ENCODE assay signal across 20 cellular contexts in genomic region chr1:119651133-119651532, GRCh38.
"Had no signal": no experiment of that assay in that cellular context is flagged by ENCODE, and none has a peak within 500 bp of the region (broad histone marks: within the 10 kb centered on the region; RNA-seq: fewer than 3 reads in every experiment).

No MANE protein-coding gene starts in this region.

- H3K36me3 Mint-ChIP-seq: memory B cell, naive B cell had no signal

- DNase-seq: cerebellar nuclear complex; effector memory CD8-positive, alpha-beta T cell; heart right ventricle; kidney; left cardiac atrium; left ventricle myocardium inferior; lower lobe of right lung; naive B cell; posterior cingulate gyrus; sigmoid colon; stimulated activated CD4-positive, alpha-beta T cell treated with anti-CD3 and anti-CD28 coated beads, Interleukin-12 subunit alpha, Interleukin-12 subunit beta, amount 100 ng/mL, for 4 hours; tibial artery; upper lobe of right lung had no signal

- H3K27me3 ChIP-seq: right atrium auricular region, sigmoid colon, tibial artery, upper lobe of right lung, vagina had no signal

- H3K27ac Mint-ChIP-seq: dendritic cell treated with granulocyte-macrophage colony-stimulating factor and Interleukin-4, amounts not matched to agents 40 ng/mL and 50 ng/mL, for 4 days; effector memory CD8-positive, alpha-beta T cell; memory B cell; naive B cell; stimulated activated naive CD8-positive, alpha-beta T cell treated with anti-CD3 and anti-CD28 coated beads, Interleukin-15, Interleukin-2, amounts not matched to agents 100 ng/mL and 50 ng/mL, for 24 hours had no signal

- H3K9me3 Mint-ChIP-seq: dendritic cell treated with granulocyte-macrophage colony-stimulating factor and Interleukin-4, amounts not matched to agents 40 ng/mL and 50 ng/mL, for 4 days; effector memory CD8-positive, alpha-beta T cell; memory B cell; nephron had no signal

- H3K9me3 ChIP-seq: heart right ventricle, left ventricle myocardium inferior, lower lobe of right lung, right atrium auricular region, sigmoid colon, tibial artery, upper lobe of right lung, vagina had no signal

- H3K4me3 ChIP-seq: heart right ventricle, left ventricle myocardium inferior, lower lobe of right lung, right atrium auricular region, sigmoid colon, skin epidermis, tibial artery, upper lobe of right lung, vagina had no signal

- H3K36me3 ChIP-seq: heart right ventricle, left ventricle myocardium inferior, lower lobe of right lung, right atrium auricular region, sigmoid colon, tibial artery, upper lobe of right lung, vagina had no signal

- H3K4me3 Mint-ChIP-seq: dendritic cell treated with granulocyte-macrophage colony-stimulating factor and Interleukin-4, amounts not matched to agents 40 ng/mL and 50 ng/mL, for 4 days; effector memory CD8-positive, alpha-beta T cell; memory B cell; naive B cell; stimulated activated naive CD8-positive, alpha-beta T cell treated with anti-CD3 and anti-CD28 coated beads, Interleukin-15, Interleukin-2, amounts not matched to agents 100 ng/mL and 50 ng/mL, for 24 hours had no signal

- ATAC-seq: effector memory CD8-positive, alpha-beta T cell; heart right ventricle; left cardiac atrium; lower lobe of right lung; upper lobe of right lung had no signal
